Comparison of ENCODE assay signal across 8 cellular contexts in genomic region chr5:59174248-59174844, GRCh38.
DNase-seq lines count a peak whose midpoint lies in the region; ATAC-seq lines count a peak whose summit lies in the region.

No MANE protein-coding gene starts in this region.

- DNase-seq in stimulated activated CD4-positive, alpha-beta T cell treated with anti-CD3 and anti-CD28 coated beads, Interleukin-1b, Interleukin-23, amount 100 ng/mL, for 48 hours, result peak; percentile 13
- no peak for DNase-seq in stimulated activated CD4-positive, alpha-beta T cell treated with anti-CD3 and anti-CD28 coated beads, Interleukin-2, amount 100 ng/mL, for 48 hours
- peak; percentile 63 for DNase-seq in NCI-H460 (ENCODE audit: extremely low read depth, low read depth)
- peak; percentile 75 for DNase-seq in glomerular visceral epithelial cell (ENCODE audit: extremely low spot score)
- peak; percentile 13 for DNase-seq in pulmonary artery endothelial cell (ENCODE audit: low read depth, low spot score)
- DNase-seq in NCI-H128 (lab: John Stamatoyannopoulos, UW; ENCODE audit: unreplicated experiment), result no peak

- ATAC-seq in HG02852 (IDR thresholded peaks at IDR 0.05; ENCODE audit: unreplicated experiment), result peak; percentile 48
- ATAC-seq in activated T-helper 17 cell treated with anti-CD3 and anti-CD28 coated beads, Interleukin-2, amount 50 U/mL, for 72 hours (replicated peaks), result peak; percentile 90

- peaks cover 15% of the 10 kb centered on the region for H3K4me1 Mint-ChIP-seq in activated T-helper 17 cell treated with anti-CD3 and anti-CD28 coated beads, Interleukin-2, amount 50 U/mL, for 72 hours

- H3K4me3 Mint-ChIP-seq in activated T-helper 17 cell treated with anti-CD3 and anti-CD28 coated beads, Interleukin-2, amount 50 U/mL, for 72 hours, result no peak overlapping the region

- no peak overlapping the region for H3K27ac Mint-ChIP-seq in activated T-helper 17 cell treated with anti-CD3 and anti-CD28 coated beads, Interleukin-2, amount 50 U/mL, for 72 hours

- H3K9me3 Mint-ChIP-seq in activated T-helper 17 cell treated with anti-CD3 and anti-CD28 coated beads, Interleukin-2, amount 50 U/mL, for 72 hours, result no peaks in the 10 kb centered on the region

- no peaks in the 10 kb centered on the region for H3K36me3 Mint-ChIP-seq in activated T-helper 17 cell treated with anti-CD3 and anti-CD28 coated beads, Interleukin-2, amount 50 U/mL, for 72 hours (ENCODE audit: low read depth)

- no peaks in the 10 kb centered on the region for H3K27me3 Mint-ChIP-seq in activated T-helper 17 cell treated with anti-CD3 and anti-CD28 coated beads, Interleukin-2, amount 50 U/mL, for 72 hours

Comparison
In these comparisons a context has a peak if more than half of its experiments do, and no peak if none do; other contexts are left out.
1. DNase-seq: peak in stimulated activated CD4-positive, alpha-beta T cell treated with anti-CD3 and anti-CD28 coated beads, Interleukin-1b, Interleukin-23, amount 100 ng/mL, for 48 hours (single experiment), NCI-H460 (single experiment), glomerular visceral epithelial cell (single experiment) and pulmonary artery endothelial cell (single experiment); none in stimulated activated CD4-positive, alpha-beta T cell treated with anti-CD3 and anti-CD28 coated beads, Interleukin-2, amount 100 ng/mL, for 48 hours (0 of 2) and NCI-H128 (single experiment).